Comparison of ENCODE assay signal across 32 cellular contexts in genomic region chr4:134533068-134533467, GRCh38.
DNase-seq lines count a peak whose midpoint lies in the region; ATAC-seq and TF ChIP-seq lines count a peak whose summit lies in the region.
"Had no signal": no experiment of that assay in that cellular context is flagged by ENCODE, and none has a peak within 500 bp of the region (broad histone marks: within the 10 kb centered on the region; RNA-seq: fewer than 3 reads in every experiment).

No MANE protein-coding gene starts in this region.

- H3K9ac ChIP-seq in GM23248 = no peak overlapping the region
- H3K9ac ChIP-seq: BLaER1 treated with 17β-estradiol and CSF1 and Interleukin-3, amounts not matched to agents 10 nM and 100 nM; KMS-11 had no signal

- no peaks in the 10 kb centered on the region for H3K9me3 Mint-ChIP-seq in nephron
- H3K9me3 Mint-ChIP-seq: endodermal cell had no signal

- H3K4me3 ChIP-seq in GM23248 = no peak overlapping the region
- H3K4me3 ChIP-seq: BLaER1 treated with 17β-estradiol and CSF1 and Interleukin-3, amounts not matched to agents 10 nM and 100 nM; cardiac muscle cell; esophagus squamous epithelium; gastrocnemius medialis; right atrium auricular region; spleen; testis had no signal

- H3K9me3 ChIP-seq in GM23248 (ENCODE audit: low read depth) = no peaks in the 10 kb centered on the region
- H3K9me3 ChIP-seq: BLaER1 treated with 17β-estradiol and CSF1 and Interleukin-3, amounts not matched to agents 10 nM and 100 nM; gastrocnemius medialis; right atrium auricular region; testis had no signal

- H3K4me2 ChIP-seq in GM23248 (ENCODE audit: unreplicated experiment) = no peak overlapping the region
- H3K4me2 ChIP-seq: BLaER1 treated with 17β-estradiol and CSF1 and Interleukin-3, amounts not matched to agents 10 nM and 100 nM; KMS-11 had no signal

- H4K20me1 ChIP-seq in GM23248 (ENCODE audit: insufficient read depth) = no peaks in the 10 kb centered on the region
- H4K20me1 ChIP-seq: BLaER1 treated with 17β-estradiol and CSF1 and Interleukin-3, amounts not matched to agents 10 nM and 100 nM had no signal

- H3K4me1 ChIP-seq in GM23248 (ENCODE audit: insufficient read depth) = no peaks in the 10 kb centered on the region
- H3K4me1 ChIP-seq: BLaER1 treated with 17β-estradiol and CSF1 and Interleukin-3, amounts not matched to agents 10 nM and 100 nM; esophagus squamous epithelium; gastrocnemius medialis; right atrium auricular region; spleen; testis had no signal

- H3K79me2 ChIP-seq in GM23248 (ENCODE audit: insufficient read depth) = no peaks in the 10 kb centered on the region

- DNase-seq in NOMO-1 treated with DMSO at 0.1 percent for 48 hours (lab: John Stamatoyannopoulos, UW; ENCODE audit: unreplicated experiment) (peak; percentile 55), NCI-H510A (lab: John Stamatoyannopoulos, UW) (no peak), GM23248 (no peak), NCI-H446 treated with DMSO at 0.1 percent for 48 hours (lab: John Stamatoyannopoulos, UW) (no peak)
- no peak for DNase-seq in stimulated activated CD4-positive, alpha-beta T cell treated with anti-CD3 and anti-CD28 coated beads, Interleukin-15, amount 100 ng/mL, for 24 hours
- DNase-seq: COR-L47; endodermal cell; esophagus squamous epithelium; gastrocnemius medialis; HCEC 1CT; left ventricle myocardium superior; natural killer cell; NCI-H1694 treated with DMSO at 0.1 percent for 48 hours; NCI-H2171 treated with DMSO at 0.1 percent for 48 hours; NCI-H526; PC-3; spleen; stimulated activated CD4-positive, alpha-beta T cell treated with anti-CD3 and anti-CD28 coated beads, Interleukin-4, amount 100 ng/mL, for 24 hours; stimulated activated naive B cell treated with anti-CD40 and anti-IgM and Interleukin-4, amounts not matched to agents 10 μg/mL and 1 μg/mL and 100 μg/mL, for 72 hours; T1000; testis had no signal

- no peak overlapping the region for H2AFZ ChIP-seq in GM23248

- no peak for TF ChIP-seq CTCF in nephron (IDR thresholded peaks at IDR 0.05; ENCODE audit: unreplicated experiment in 3 of 3)

- H3K9me2 ChIP-seq in GM23248 (ENCODE audit: insufficient read depth) = no peaks in the 10 kb centered on the region

- ATAC-seq in GM19438 (IDR thresholded peaks at IDR 0.05; ENCODE audit: low read depth, unreplicated experiment) (peak; percentile 80), HG02973 (IDR thresholded peaks at IDR 0.05; ENCODE audit: unreplicated experiment) (peak; percentile 91)
- ATAC-seq: gastrocnemius medialis; left ventricle myocardium superior; natural killer cell; PC-3; Right ventricle myocardium inferior; stimulated activated naive B cell treated with anti-CD40 and anti-IgM and Interleukin-4, amounts not matched to agents 10 μg/mL and 1 μg/mL and 100 μg/mL, for 72 hours; WTC11 had no signal

- H3K36me3 Mint-ChIP-seq in nephron (ENCODE audit: low read depth) = no peaks in the 10 kb centered on the region
- H3K36me3 Mint-ChIP-seq: activated naive CD4-positive, alpha-beta T cell treated with anti-CD3 and anti-CD28 coated beads, Interleukin-2, amount 50 U/mL, for 24 hours; natural killer cell; stimulated activated naive B cell treated with anti-CD40 and anti-IgM and Interleukin-4, amounts not matched to agents 10 μg/mL and 1 μg/mL and 100 μg/mL, for 72 hours; WTC11 had no signal

- H3K27me3 Mint-ChIP-seq in nephron (ENCODE audit: low read depth) = no peaks in the 10 kb centered on the region
- H3K27me3 Mint-ChIP-seq: activated naive CD4-positive, alpha-beta T cell treated with anti-CD3 and anti-CD28 coated beads, Interleukin-2, amount 50 U/mL, for 24 hours; stimulated activated naive B cell treated with anti-CD40 and anti-IgM and Interleukin-4, amounts not matched to agents 10 μg/mL and 1 μg/mL and 100 μg/mL, for 72 hours had no signal

- H3K4me3 Mint-ChIP-seq in nephron = no peak overlapping the region
- H3K4me3 Mint-ChIP-seq: activated naive CD4-positive, alpha-beta T cell treated with anti-CD3 and anti-CD28 coated beads, Interleukin-2, amount 50 U/mL, for 24 hours; endodermal cell; mesothelial cell of epicardium; natural killer cell; stimulated activated naive B cell treated with anti-CD40 and anti-IgM and Interleukin-4, amounts not matched to agents 10 μg/mL and 1 μg/mL and 100 μg/mL, for 72 hours; WTC11 had no signal

- WGBS in GM23248 (ENCODE audit: low coverage in 1 of 2, low lambda C conversion rate in 2 of 2, missing lambda C conversion rate in 2 of 2), 2 experiments = 14 to 23% methylated on average over 3 of the region's 3 CpGs

- H3K27me3 ChIP-seq in GM23248 (replicated peaks; ENCODE audit: insufficient read depth) = no peaks in the 10 kb centered on the region
- H3K27me3 ChIP-seq: BLaER1 treated with 17β-estradiol and CSF1 and Interleukin-3, amounts not matched to agents 10 nM and 100 nM; cardiac muscle cell; esophagus squamous epithelium; gastrocnemius medialis; right atrium auricular region; spleen; testis had no signal

- no peaks in the 10 kb centered on the region for H3F3A ChIP-seq in GM23248 (ENCODE audit: insufficient read depth)

- peak overlapping the region; percentile 15 to 68 (median 23) for H3K27ac Mint-ChIP-seq in nephron
- H3K27ac Mint-ChIP-seq: activated naive CD4-positive, alpha-beta T cell treated with anti-CD3 and anti-CD28 coated beads, Interleukin-2, amount 50 U/mL, for 24 hours; endodermal cell; mesothelial cell of epicardium; natural killer cell; stimulated activated naive B cell treated with anti-CD40 and anti-IgM and Interleukin-4, amounts not matched to agents 10 μg/mL and 1 μg/mL and 100 μg/mL, for 72 hours; WTC11 had no signal

- no peaks in the 10 kb centered on the region for H3K36me3 ChIP-seq in GM23248 (ENCODE audit: low read depth)
- H3K36me3 ChIP-seq: BLaER1 treated with 17β-estradiol and CSF1 and Interleukin-3, amounts not matched to agents 10 nM and 100 nM; cardiac muscle cell; esophagus squamous epithelium; gastrocnemius medialis; right atrium auricular region; spleen had no signal

- in situ Hi-C loops in GM23248 (cut with MboI) = no loop called here

- peaks cover 10% of the 10 kb centered on the region for H3K4me1 Mint-ChIP-seq in nephron
- H3K4me1 Mint-ChIP-seq: activated naive CD4-positive, alpha-beta T cell treated with anti-CD3 and anti-CD28 coated beads, Interleukin-2, amount 50 U/mL, for 24 hours; mesothelial cell of epicardium; natural killer cell; stimulated activated naive B cell treated with anti-CD40 and anti-IgM and Interleukin-4, amounts not matched to agents 10 μg/mL and 1 μg/mL and 100 μg/mL, for 72 hours had no signal

- no peak overlapping the region for H3K27ac ChIP-seq in GM23248
- H3K27ac ChIP-seq: BLaER1 treated with 17β-estradiol and CSF1 and Interleukin-3, amounts not matched to agents 10 nM and 100 nM; cardiac muscle cell; esophagus squamous epithelium; gastrocnemius medialis; KMS-11; right atrium auricular region; spleen; testis had no signal
